ENCODE assay signal across 16 cellular contexts in the genomic region with DNA sequence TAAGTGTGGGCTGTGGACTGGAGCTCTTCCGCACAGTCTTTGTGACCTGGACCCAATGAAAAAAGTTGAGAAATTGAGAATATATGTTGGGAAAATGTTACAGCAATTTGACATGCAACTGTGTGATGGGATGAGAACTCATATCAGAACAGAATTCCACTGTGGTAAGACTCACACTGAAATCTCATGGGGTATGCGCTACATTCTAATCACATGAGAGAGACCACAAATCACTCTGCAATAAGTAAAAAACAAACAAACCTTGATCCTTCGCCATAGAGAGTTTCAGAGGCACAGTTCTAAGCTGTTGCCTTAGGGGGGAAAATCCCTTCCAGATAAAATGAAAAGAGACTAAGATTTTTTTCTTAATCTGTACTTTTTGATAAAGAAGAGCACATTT. TPM values are rescaled to one million over a fixed set of nuclear protein-coding genes. Genes with fewer than 3 reads are reported as not detected.
DNase-seq lines count a peak whose midpoint lies in the region; ATAC-seq and TF ChIP-seq lines count a peak whose summit lies in the region.
"Had no signal": no experiment of that assay in that cellular context is flagged by ENCODE, and none has a peak within 500 bp of the region (broad histone marks: within the 10 kb centered on the region; RNA-seq: fewer than 3 reads in every experiment).

No MANE protein-coding gene starts in this region.

- H2AK5ac ChIP-seq in neuronal stem cell (ENCODE audit: low read depth, low read length) = no peak overlapping the region

- H3K18ac ChIP-seq in neuronal stem cell (ENCODE audit: low read length) = peak overlapping the region; percentile 68

- no peaks in the 10 kb centered on the region for H3K36me3 Mint-ChIP-seq in activated naive CD4-positive, alpha-beta T cell treated with anti-CD3 and anti-CD28 coated beads, Interleukin-2, amount 10 ng/mL, durations not matched to agents 7 days and 5 days

- TF ChIP-seq POLR2A in GM18505 (IDR thresholded peaks at IDR 0.05; ENCODE audit: borderline replicate concordance, extremely low read depth, insufficient read depth, insufficient read length) = no peak

- TF ChIP-seq CTCF in AG04450 (IDR thresholded peaks at IDR 0.05; ENCODE audit: low read depth, low read length) = no peak

- H3K79me1 ChIP-seq in neuronal stem cell (ENCODE audit: low read depth, low read length) = no peaks in the 10 kb centered on the region

- no peaks in the 10 kb centered on the region for H3K27me3 Mint-ChIP-seq in activated naive CD4-positive, alpha-beta T cell treated with anti-CD3 and anti-CD28 coated beads, Interleukin-2, amount 10 ng/mL, durations not matched to agents 7 days and 5 days
- H3K27me3 Mint-ChIP-seq: stimulated activated memory B cell treated with anti-CD40 and anti-IgM and Interleukin-4, amounts not matched to agents 10 μg/mL and 1 μg/mL and 100 μg/mL, for 72 hours had no signal

- H3K4me3 ChIP-seq in AG04450 (ENCODE audit: low read depth, low read length) = no peak overlapping the region
- no peak overlapping the region for H3K4me3 ChIP-seq in neuronal stem cell (ENCODE audit: low read length in 2 of 2)
- H3K4me3 ChIP-seq: adrenal gland, GM23338, heart left ventricle, upper lobe of left lung had no signal

- no peak overlapping the region for H4K8ac ChIP-seq in neuronal stem cell (ENCODE audit: low read depth, low read length)

- peak overlapping the region; percentile 57 for H3K27ac ChIP-seq in AG04450 (ENCODE audit: low read depth, low read length)
- H3K27ac ChIP-seq in neuronal stem cell (replicated peaks; ENCODE audit: low read length) = no peak overlapping the region
- H3K27ac ChIP-seq: adrenal gland, neutrophil had no signal

- H2BK12ac ChIP-seq in neuronal stem cell (ENCODE audit: low read length) = no peak overlapping the region

- no peaks in the 10 kb centered on the region for H3K27me3 ChIP-seq in AG04450 (ENCODE audit: control insufficient read depth, insufficient read depth, low read length)
- H3K27me3 ChIP-seq in neuronal stem cell (ENCODE audit: control insufficient read depth in 3 of 3, insufficient read depth in 3 of 3, low read depth in 1 of 3, low read length in 3 of 3) = no peaks in the 10 kb centered on the region
- H3K27me3 ChIP-seq: adrenal gland, heart left ventricle, neutrophil, upper lobe of left lung had no signal

- no peak overlapping the region for H2AFZ ChIP-seq in neuronal stem cell (ENCODE audit: low read length)
- H2AFZ ChIP-seq: GM23338 had no signal

- H3K4ac ChIP-seq in neuronal stem cell (ENCODE audit: low read length) = no peak overlapping the region

- peaks cover 0 to 3% of the 10 kb centered on the region in 2 donors for H3K36me3 ChIP-seq in neuronal stem cell (replicated peaks in 1 of 2; ENCODE audit: control insufficient read depth in 2 of 2, insufficient read depth in 2 of 2, low read length in 2 of 2)
- H3K36me3 ChIP-seq: adrenal gland, neutrophil had no signal

- no peak overlapping the region for H3K4me2 ChIP-seq in neuronal stem cell (ENCODE audit: insufficient read depth, low read length, poor library complexity, severe bottlenecking)
- H3K4me2 ChIP-seq: GM23338 had no signal

- H3K27ac Mint-ChIP-seq in activated naive CD4-positive, alpha-beta T cell treated with anti-CD3 and anti-CD28 coated beads, Interleukin-2, amount 10 ng/mL, durations not matched to agents 7 days and 5 days = no peak overlapping the region
- H3K27ac Mint-ChIP-seq: activated T-helper 2 cell treated with anti-CD3 and anti-CD28 coated beads, Interferon-gamma antibody, Interleukin-2, Interleukin-4, amounts not matched to agents 10 μg/mL and 5 μg/mL and 100 μg/mL, durations not matched to agents 14 hours and 24 hours and 36 hours; GM23338; stimulated activated memory B cell treated with anti-CD40 and anti-IgM and Interleukin-4, amounts not matched to agents 10 μg/mL and 1 μg/mL and 100 μg/mL, for 72 hours had no signal

- no peaks in the 10 kb centered on the region for H3K4me1 Mint-ChIP-seq in activated naive CD4-positive, alpha-beta T cell treated with anti-CD3 and anti-CD28 coated beads, Interleukin-2, amount 10 ng/mL, durations not matched to agents 7 days and 5 days
- H3K4me1 Mint-ChIP-seq: stimulated activated memory B cell treated with anti-CD40 and anti-IgM and Interleukin-4, amounts not matched to agents 10 μg/mL and 1 μg/mL and 100 μg/mL, for 72 hours had no signal

- WGBS in neuronal stem cell (ENCODE audit: extremely low coverage in 2 of 2, insufficient read length in 2 of 2, insufficient replicate concordance in 1 of 2), 2 donors = no CpG with 5 or more reads among the region's 3 CpGs

- H2BK120ac ChIP-seq in neuronal stem cell (ENCODE audit: low read depth, low read length) = no peak overlapping the region

- no peak for ATAC-seq in GM18505 (IDR thresholded peaks at IDR 0.05; ENCODE audit: unreplicated experiment)
- ATAC-seq: GM23338; heart left ventricle; stimulated activated memory B cell treated with anti-CD40 and anti-IgM and Interleukin-4, amounts not matched to agents 10 μg/mL and 1 μg/mL and 100 μg/mL, for 72 hours had no signal

- DNase-seq in AG04450 (ENCODE audit: low read depth, low spot score) (no peak), LHCN-M2 (ENCODE audit: low read depth) (peak; percentile 44), epidermal melanocyte (ENCODE audit: insufficient read length, low spot score) (peak; percentile 57), neuronal stem cell (ENCODE audit: low spot score) (no peak), RKO (ENCODE audit: low spot score) (no peak), NCI-H146 (lab: John Stamatoyannopoulos, UW) (no peak)
- no peak for DNase-seq in activated naive CD4-positive, alpha-beta T cell treated with anti-CD3 and anti-CD28 coated beads, Interleukin-2, amount 10 ng/mL, durations not matched to agents 7 days and 5 days
- DNase-seq: adrenal gland, heart left ventricle, mesendoderm, upper lobe of left lung had no signal

- CTCF ChIA-PET in AG04450 (lab: Charles Lee) = interaction anchor here (0.6 kb wide), 1 partner anchor 11 kb away, joined by 3 read pairs; no protein-coding TSS in a partner anchor
- CTCF ChIA-PET in activated naive CD4-positive, alpha-beta T cell treated with anti-CD3 and anti-CD28 coated beads, Interleukin-2, amount 10 ng/mL, durations not matched to agents 7 days and 5 days (lab: Charles Lee) = no interaction called here

- no peak overlapping the region for H2BK15ac ChIP-seq in neuronal stem cell (ENCODE audit: low read length)

- H4K91ac ChIP-seq in neuronal stem cell (ENCODE audit: low read depth, low read length, poor library complexity) = no peak overlapping the region

- H3K4me1 ChIP-seq in neuronal stem cell (ENCODE audit: control insufficient read depth in 2 of 2, insufficient read depth in 1 of 2, low read depth in 1 of 2, low read length in 2 of 2) = peaks cover 4 to 12% of the 10 kb centered on the region in 2 donors
- H3K4me1 ChIP-seq: adrenal gland had no signal

- H3K9me3 Mint-ChIP-seq in activated naive CD4-positive, alpha-beta T cell treated with anti-CD3 and anti-CD28 coated beads, Interleukin-2, amount 10 ng/mL, durations not matched to agents 7 days and 5 days = no peaks in the 10 kb centered on the region
- H3K9me3 Mint-ChIP-seq: activated T-helper 2 cell treated with anti-CD3 and anti-CD28 coated beads, Interferon-gamma antibody, Interleukin-2, Interleukin-4, amounts not matched to agents 10 μg/mL and 5 μg/mL and 100 μg/mL, durations not matched to agents 14 hours and 24 hours and 36 hours; stimulated activated memory B cell treated with anti-CD40 and anti-IgM and Interleukin-4, amounts not matched to agents 10 μg/mL and 1 μg/mL and 100 μg/mL, for 72 hours had no signal

- H3K14ac ChIP-seq in neuronal stem cell (ENCODE audit: low read length) = no peak overlapping the region

- no peak overlapping the region for H2BK5ac ChIP-seq in neuronal stem cell (ENCODE audit: low read length)

- no peak overlapping the region for H3K4me3 Mint-ChIP-seq in activated naive CD4-positive, alpha-beta T cell treated with anti-CD3 and anti-CD28 coated beads, Interleukin-2, amount 10 ng/mL, durations not matched to agents 7 days and 5 days
- H3K4me3 Mint-ChIP-seq: GM23338; stimulated activated memory B cell treated with anti-CD40 and anti-IgM and Interleukin-4, amounts not matched to agents 10 μg/mL and 1 μg/mL and 100 μg/mL, for 72 hours had no signal

- POLR2A ChIA-PET in AG04450 (lab: Yijun Ruan, JAX) = interaction anchor here (1.0 to 1.3 kb wide), 2 partner anchors 38 to 95 kb away, joined by 4 read pairs; no protein-coding TSS in a partner anchor

- no peak overlapping the region for H3K23ac ChIP-seq in neuronal stem cell (ENCODE audit: low read depth, low read length, poor library complexity)

- no peak overlapping the region for H3K9ac ChIP-seq in neuronal stem cell (ENCODE audit: low read depth, low read length, poor library complexity)

- H3K9me3 ChIP-seq in AG04450 (ENCODE audit: control insufficient read depth, insufficient read depth, low read length) = no peaks in the 10 kb centered on the region
- H3K9me3 ChIP-seq in neuronal stem cell (replicated peaks in 1 of 2; ENCODE audit: control insufficient read depth in 2 of 2, insufficient read depth in 1 of 2, low read depth in 1 of 2, low read length in 2 of 2) = peaks cover 0 to 10% of the 10 kb centered on the region in 2 donors
- H3K9me3 ChIP-seq: adrenal gland, heart left ventricle, neutrophil, upper lobe of left lung had no signal

RNA-seq across cellular contexts. Expression of gene LMCD1, which starts 37.3 kb away (rescaled TPM):
- 39.1 and 49.5 TPM in 2 replicates for polyA plus RNA-seq in AG04450 (2011; rRNA removed)
- 25.4 and 36.0 TPM in 2 replicates for polyA minus RNA-seq in AG04450 (2011; rRNA and poly(A)+ RNA removed)
- 30.3 and 31.2 TPM in 2 replicates for total RNA-seq in LHCN-M2 (2014; rRNA removed)
- 160 TPM for polyA plus RNA-seq in LHCN-M2 (2012)
- polyA plus RNA-seq in neuronal stem cell (2013, experiment 1 of 2) = 1.4 TPM
- polyA plus RNA-seq in neuronal stem cell (2013, experiment 2 of 2) = 1.6 TPM

Comparison
In these comparisons a context has a peak if more than half of its experiments do, and no peak if none do; other contexts are left out.
1. DNase-seq: peak in LHCN-M2 (single experiment) and epidermal melanocyte (single experiment); none in AG04450 (single experiment), neuronal stem cell (single experiment), RKO (single experiment), NCI-H146 (single experiment) and activated naive CD4-positive, alpha-beta T cell treated with anti-CD3 and anti-CD28 coated beads, Interleukin-2, amount 10 ng/mL, durations not matched to agents 7 days and 5 days (single experiment).